9 cellular contexts compared by ENCODE assay signal in the genomic region with DNA sequence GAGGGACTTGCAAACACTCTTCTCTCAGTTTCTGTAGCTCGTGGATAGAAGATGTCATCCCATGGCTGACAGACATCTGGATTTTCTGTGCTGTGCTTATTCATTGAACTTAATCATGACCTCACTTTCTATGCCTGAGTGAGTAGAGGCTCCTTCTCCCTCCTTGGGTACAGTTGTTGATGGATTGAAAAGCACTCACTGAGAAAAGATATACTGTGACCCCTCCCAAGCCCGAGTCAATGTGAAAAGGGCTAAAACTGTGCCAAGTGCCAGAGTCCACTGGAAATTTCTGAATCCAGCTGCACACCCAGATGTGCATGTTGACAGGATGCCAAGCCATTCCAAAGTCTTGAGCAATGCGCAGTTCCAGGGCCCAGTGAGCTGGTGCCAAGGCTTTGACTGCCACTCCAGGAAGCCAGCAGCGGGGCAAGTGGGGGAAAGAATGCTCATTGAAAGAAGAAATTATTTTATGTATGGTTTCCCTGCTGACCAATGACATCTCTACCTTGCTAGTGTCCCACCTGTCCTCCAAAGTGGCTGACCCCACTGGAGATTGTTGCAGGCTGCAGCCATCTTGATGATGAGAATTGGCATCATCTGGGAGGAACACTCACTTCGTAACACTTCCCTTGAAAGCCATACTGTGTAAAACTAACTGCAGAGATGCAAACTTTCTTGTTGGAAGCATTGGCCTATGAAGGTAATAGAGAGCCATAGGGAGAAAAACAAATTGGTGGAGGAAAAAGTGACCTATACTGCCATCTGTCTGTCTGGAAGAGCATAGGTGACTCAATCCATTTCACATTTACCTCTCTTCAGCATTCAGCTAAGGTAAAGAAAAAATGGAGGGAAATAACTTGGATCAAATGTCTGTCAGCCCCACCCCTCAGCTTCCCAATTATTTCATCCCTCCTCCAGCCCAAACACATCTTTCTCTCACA.
DNase-seq lines count a peak whose midpoint lies in the region; ATAC-seq and TF ChIP-seq lines count a peak whose summit lies in the region.
"Had no signal": no experiment of that assay in that cellular context is flagged by ENCODE, and none has a peak within 500 bp of the region (broad histone marks: within the 10 kb centered on the region; RNA-seq: fewer than 3 reads in every experiment).

No MANE protein-coding gene starts in this region.

- TF ChIP-seq POLR2A in suprapubic skin (IDR thresholded peaks at IDR 0.05): no peak

- peak in 1 of 2 donors; percentile 47 for TF ChIP-seq CTCF in suprapubic skin (IDR thresholded peaks at IDR 0.05)
- TF ChIP-seq CTCF in ascending aorta (IDR thresholded peaks at IDR 0.05): peak in 1 of 3 experiments; percentile 22

- no peaks in the 10 kb centered on the region for H3K27me3 ChIP-seq in suprapubic skin
- H3K27me3 ChIP-seq in ascending aorta: no peaks in the 10 kb centered on the region
- H3K27me3 ChIP-seq: SJSA1 had no signal

- H3K36me3 ChIP-seq in suprapubic skin (no peaks in the 10 kb centered on the region), ascending aorta (no peaks in the 10 kb centered on the region)
- H3K36me3 ChIP-seq: SJSA1 had no signal

- H3K4me3 ChIP-seq in suprapubic skin: no peak overlapping the region
- H3K4me3 ChIP-seq in ascending aorta: no peak overlapping the region
- H3K4me3 ChIP-seq: SJSA1 had no signal

- intact Hi-C loops in head of caudate nucleus (cut with DNase I) (no loop called here), ascending aorta (cut with DNase I) (no loop called here)

- H3K27ac ChIP-seq in suprapubic skin: no peak overlapping the region
- H3K27ac ChIP-seq in ascending aorta: no peak overlapping the region
- H3K27ac ChIP-seq: SJSA1 had no signal

- 54% methylated on average over 5 of the region's 5 CpGs for WGBS in suprapubic skin

- TF ChIP-seq EP300 in suprapubic skin (IDR thresholded peaks at IDR 0.05): no peak

- DNase-seq in NCI-H1092 treated with DMSO at 0.1 percent for 48 hours (lab: John Stamatoyannopoulos, UW) (peak; percentile 9), NCI-H1092 (lab: John Stamatoyannopoulos, UW) (no peak), OCI-M1 (lab: John Stamatoyannopoulos, UW) (peak; percentile 16), head of caudate nucleus (peak in 30 of 42 donors; percentile 2 to 61 (median 18)), suprapubic skin (ENCODE audit: low spot score in 2 of 2) (peak; percentile 79 to 81), ascending aorta (ENCODE audit: low spot score in 2 of 2) (no peak)
- no peak for DNase-seq in activated CD4-positive, CD25-positive, alpha-beta regulatory T cell treated with anti-CD3 and anti-CD28 coated beads, Interleukin-2, amount 50 U/mL, for 72 hours

- no peak for ATAC-seq in GM21367 (IDR thresholded peaks at IDR 0.05; ENCODE audit: unreplicated experiment)

- H3K4me1 ChIP-seq in suprapubic skin (peaks cover 18% of the 10 kb centered on the region), ascending aorta (no peaks in the 10 kb centered on the region)
- H3K4me1 ChIP-seq: SJSA1 had no signal

- H3K9me3 ChIP-seq in suprapubic skin (no peaks in the 10 kb centered on the region), ascending aorta (no peaks in the 10 kb centered on the region)
- H3K9me3 ChIP-seq: SJSA1 had no signal

Comparison
In these comparisons a context has a peak if more than half of its experiments do, and no peak if none do; other contexts are left out.
1. DNase-seq: peak in NCI-H1092 treated with DMSO at 0.1 percent for 48 hours (single experiment), OCI-M1 (single experiment), head of caudate nucleus (30 of 42) and suprapubic skin (2 of 2); none in NCI-H1092 (single experiment), activated CD4-positive, CD25-positive, alpha-beta regulatory T cell treated with anti-CD3 and anti-CD28 coated beads, Interleukin-2, amount 50 U/mL, for 72 hours (single experiment) and ascending aorta (0 of 2).